1 cellular context compared by ENCODE assay signal in the genomic region with DNA sequence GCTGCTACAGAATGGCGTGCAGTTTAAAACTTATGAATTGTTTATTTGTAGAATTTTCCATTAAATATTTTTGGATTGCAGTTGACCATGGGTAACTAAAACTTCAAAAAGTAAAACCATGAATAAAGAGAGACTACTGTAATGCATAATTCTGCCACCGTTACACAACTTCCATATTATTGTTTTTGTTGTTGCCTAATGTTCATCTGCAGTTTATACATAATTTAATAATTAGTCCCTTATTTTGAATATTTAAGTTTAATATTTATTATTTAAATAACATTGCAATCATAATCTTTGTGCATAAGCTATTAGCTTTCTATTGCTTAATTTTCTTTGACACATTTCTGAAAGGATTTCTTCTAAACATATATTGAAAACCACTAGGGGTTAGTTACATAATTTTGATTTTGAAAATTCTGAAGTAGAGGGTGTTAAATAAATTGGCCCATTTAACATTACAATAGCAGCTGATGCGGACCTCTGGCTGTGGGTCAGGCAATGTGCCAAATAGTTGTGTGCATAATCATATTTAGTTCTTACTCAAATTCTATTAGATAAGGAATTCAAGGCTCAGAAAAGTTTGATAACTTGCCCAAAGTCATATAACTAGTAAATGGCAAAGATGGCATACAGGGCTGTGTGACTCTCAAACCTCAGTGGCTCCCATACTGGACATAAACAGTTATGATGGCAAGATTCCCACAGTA.
TF ChIP-seq lines count a peak whose summit lies in the region.

No MANE protein-coding gene starts in this region.

TF ChIP-seq in K562, 482 proteins besides CTCF, POLR2A, EP300 and RAD21 (continued from another document and continues in another):
- TF ChIP-seq, protein P1, sequence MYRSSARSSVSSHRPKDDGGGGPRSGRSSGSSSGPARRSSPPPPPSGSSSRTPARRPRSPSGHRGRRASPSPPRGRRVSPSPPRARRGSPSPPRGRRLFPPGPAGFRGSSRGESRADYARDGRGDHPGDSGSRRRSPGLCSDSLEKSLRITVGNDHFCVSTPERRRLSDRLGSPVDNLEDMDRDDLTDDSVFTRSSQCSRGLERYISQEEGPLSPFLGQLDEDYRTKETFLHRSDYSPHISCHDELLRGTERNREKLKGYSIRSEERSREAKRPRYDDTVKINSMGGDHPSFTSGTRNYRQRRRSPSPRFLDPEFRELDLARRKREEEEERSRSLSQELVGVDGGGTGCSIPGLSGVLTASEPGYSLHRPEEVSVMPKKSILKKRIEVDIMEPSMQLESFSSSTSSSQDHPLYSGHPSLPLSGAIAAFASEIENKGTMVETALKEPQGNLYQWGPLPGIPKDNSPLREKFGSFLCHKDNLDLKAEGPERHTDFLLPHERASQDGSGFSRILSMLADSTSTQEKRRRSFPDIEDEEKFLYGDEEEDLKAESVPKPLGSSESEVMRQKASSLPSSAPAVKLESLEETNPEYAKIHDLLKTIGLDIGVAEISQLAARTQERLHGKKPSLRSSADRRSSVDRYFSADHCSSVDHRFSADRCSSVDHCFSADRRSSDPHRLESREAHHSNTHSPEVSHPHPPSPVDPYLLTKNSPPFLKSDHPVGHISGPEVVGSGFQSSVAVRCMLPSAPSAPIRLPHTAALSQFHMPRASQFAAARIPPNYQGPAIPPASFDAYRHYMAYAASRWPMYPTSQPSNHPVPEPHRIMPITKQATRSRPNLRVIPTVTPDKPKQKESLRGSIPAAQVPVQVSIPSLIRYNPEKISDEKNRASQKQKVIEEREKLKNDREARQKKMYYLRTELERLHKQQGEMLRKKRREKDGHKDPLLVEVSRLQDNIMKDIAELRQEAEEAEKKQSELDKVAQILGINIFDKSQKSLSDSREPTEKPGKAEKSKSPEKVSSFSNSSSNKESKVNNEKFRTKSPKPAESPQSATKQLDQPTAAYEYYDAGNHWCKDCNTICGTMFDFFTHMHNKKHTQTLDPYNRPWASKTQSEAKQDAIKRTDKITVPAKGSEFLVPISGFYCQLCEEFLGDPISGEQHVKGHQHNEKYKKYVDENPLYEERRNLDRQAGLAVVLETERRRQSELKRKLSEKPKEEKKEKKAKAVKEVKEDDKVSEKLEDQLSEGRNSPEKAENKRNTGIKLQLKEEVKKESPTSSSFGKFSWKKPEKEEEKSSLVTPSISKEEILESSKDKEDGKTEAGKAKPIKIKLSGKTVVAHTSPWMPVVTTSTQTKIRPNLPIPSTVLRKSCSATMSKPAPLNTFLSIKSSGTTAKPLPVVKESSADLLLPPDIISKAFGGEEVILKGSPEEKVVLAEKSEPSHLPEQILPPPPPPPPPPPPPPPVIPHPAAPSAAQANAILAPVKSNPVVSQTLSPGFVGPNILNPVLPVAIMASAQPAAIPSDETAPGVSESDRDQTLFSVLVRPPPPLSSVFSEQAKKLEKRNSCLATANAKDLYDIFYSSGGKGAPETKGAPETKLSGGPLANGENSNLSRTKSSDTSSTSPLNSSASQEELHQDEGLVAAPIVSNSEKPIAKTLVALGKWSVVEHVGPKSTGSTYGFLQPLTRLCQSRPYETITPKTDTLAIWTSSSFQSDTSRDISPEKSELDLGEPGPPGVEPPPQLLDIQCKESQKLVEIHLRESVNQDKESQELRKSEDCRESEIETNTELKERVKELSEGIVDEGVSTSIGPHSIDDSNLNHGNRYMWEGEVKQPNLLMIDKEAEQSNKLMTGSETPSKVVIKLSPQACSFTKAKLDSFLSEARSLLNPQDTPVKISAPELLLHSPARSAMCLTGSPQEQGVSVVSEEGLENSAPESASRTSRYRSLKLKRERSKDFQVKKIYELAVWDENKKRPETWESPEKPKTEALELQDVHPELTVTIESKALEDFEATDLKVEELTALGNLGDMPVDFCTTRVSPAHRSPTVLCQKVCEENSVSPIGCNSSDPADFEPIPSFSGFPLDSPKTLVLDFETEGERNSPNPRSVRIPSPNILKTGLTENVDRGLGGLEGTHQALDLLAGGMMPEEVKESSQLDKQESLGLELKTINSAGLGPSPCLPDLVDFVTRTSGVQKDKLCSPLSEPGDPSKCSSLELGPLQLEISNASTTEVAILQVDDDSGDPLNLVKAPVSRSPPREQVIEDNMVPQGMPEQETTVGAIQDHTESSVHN (IDR thresholded peaks at IDR 0.05; ENCODE audit: borderline replicate concordance in 1 of 2, low read depth in 1 of 2) = peak in 1 of 2 experiments; percentile 26; a peak in 1 of 4 replicates
- TF ChIP-seq EP400 (IDR thresholded peaks at IDR 0.05) (peak; percentile 72), CEBPB (tag; IDR thresholded peaks at IDR 0.05) (peak; percentile 71), RAD51 (IDR thresholded peaks at IDR 0.05; ENCODE audit: borderline replicate concordance, low read depth) (0 out of 2 replicates have a peak, but pooled peaks have one; percentile 6), KAT7 (CRISPR knock-in tag; IDR thresholded peaks at IDR 0.05; ENCODE audit: borderline replicate concordance) (0 out of 2 replicates have a peak, but pooled peaks have one; percentile 53), CC2D1A (IDR thresholded peaks at IDR 0.05) (no peak), GABPB1 (CRISPR knock-in tag; IDR thresholded peaks at IDR 0.05) (peak; percentile 9; the same call in 1 of the 2 replicates), FOSL1 (tag; conservative IDR thresholded peaks at IDR 0.05) (peak; percentile 78), POLR2H (tag; IDR thresholded peaks at IDR 0.05; ENCODE audit: low read depth) (peak; percentile 62), NR2C1 (IDR thresholded peaks at IDR 0.05) (no peak), NR2C1 (tag; IDR thresholded peaks at IDR 0.05) (0 out of 2 replicates have a peak, but pooled peaks have one; percentile 10), TEAD1 (CRISPR knock-in tag; IDR thresholded peaks at IDR 0.05) (peak in 1 of 2 experiments; percentile 31; a peak in 1 of 4 replicates), ZNF589 (CRISPR knock-in tag; IDR thresholded peaks at IDR 0.05; ENCODE audit: low read depth) (peak; percentile 81), ZNF197 (CRISPR knock-in tag; IDR thresholded peaks at IDR 0.05; ENCODE audit: low read depth) (0 out of 2 replicates have a peak, but pooled peaks have one; percentile 25), ZNF699 (CRISPR knock-in tag; IDR thresholded peaks at IDR 0.05; ENCODE audit: insufficient replicate concordance) (no peak), NFIC (IDR thresholded peaks at IDR 0.05) (peak; percentile 73)
- TF ChIP-seq, protein P2, sequence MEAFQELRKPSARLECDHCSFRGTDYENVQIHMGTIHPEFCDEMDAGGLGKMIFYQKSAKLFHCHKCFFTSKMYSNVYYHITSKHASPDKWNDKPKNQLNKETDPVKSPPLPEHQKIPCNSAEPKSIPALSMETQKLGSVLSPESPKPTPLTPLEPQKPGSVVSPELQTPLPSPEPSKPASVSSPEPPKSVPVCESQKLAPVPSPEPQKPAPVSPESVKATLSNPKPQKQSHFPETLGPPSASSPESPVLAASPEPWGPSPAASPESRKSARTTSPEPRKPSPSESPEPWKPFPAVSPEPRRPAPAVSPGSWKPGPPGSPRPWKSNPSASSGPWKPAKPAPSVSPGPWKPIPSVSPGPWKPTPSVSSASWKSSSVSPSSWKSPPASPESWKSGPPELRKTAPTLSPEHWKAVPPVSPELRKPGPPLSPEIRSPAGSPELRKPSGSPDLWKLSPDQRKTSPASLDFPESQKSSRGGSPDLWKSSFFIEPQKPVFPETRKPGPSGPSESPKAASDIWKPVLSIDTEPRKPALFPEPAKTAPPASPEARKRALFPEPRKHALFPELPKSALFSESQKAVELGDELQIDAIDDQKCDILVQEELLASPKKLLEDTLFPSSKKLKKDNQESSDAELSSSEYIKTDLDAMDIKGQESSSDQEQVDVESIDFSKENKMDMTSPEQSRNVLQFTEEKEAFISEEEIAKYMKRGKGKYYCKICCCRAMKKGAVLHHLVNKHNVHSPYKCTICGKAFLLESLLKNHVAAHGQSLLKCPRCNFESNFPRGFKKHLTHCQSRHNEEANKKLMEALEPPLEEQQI (IDR thresholded peaks at IDR 0.05) = peak; percentile 50; the same call in 1 of the 2 replicates
- TF ChIP-seq, protein P3, sequence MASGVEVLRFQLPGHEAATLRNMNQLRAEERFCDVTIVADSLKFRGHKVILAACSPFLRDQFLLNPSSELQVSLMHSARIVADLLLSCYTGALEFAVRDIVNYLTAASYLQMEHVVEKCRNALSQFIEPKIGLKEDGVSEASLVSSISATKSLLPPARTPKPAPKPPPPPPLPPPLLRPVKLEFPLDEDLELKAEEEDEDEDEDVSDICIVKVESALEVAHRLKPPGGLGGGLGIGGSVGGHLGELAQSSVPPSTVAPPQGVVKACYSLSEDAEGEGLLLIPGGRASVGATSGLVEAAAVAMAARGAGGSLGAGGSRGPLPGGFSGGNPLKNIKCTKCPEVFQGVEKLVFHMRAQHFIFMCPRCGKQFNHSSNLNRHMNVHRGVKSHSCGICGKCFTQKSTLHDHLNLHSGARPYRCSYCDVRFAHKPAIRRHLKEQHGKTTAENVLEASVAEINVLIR (CRISPR knock-in tag; IDR thresholded peaks at IDR 0.05) = no peak
- TF ChIP-seq, protein P4, sequence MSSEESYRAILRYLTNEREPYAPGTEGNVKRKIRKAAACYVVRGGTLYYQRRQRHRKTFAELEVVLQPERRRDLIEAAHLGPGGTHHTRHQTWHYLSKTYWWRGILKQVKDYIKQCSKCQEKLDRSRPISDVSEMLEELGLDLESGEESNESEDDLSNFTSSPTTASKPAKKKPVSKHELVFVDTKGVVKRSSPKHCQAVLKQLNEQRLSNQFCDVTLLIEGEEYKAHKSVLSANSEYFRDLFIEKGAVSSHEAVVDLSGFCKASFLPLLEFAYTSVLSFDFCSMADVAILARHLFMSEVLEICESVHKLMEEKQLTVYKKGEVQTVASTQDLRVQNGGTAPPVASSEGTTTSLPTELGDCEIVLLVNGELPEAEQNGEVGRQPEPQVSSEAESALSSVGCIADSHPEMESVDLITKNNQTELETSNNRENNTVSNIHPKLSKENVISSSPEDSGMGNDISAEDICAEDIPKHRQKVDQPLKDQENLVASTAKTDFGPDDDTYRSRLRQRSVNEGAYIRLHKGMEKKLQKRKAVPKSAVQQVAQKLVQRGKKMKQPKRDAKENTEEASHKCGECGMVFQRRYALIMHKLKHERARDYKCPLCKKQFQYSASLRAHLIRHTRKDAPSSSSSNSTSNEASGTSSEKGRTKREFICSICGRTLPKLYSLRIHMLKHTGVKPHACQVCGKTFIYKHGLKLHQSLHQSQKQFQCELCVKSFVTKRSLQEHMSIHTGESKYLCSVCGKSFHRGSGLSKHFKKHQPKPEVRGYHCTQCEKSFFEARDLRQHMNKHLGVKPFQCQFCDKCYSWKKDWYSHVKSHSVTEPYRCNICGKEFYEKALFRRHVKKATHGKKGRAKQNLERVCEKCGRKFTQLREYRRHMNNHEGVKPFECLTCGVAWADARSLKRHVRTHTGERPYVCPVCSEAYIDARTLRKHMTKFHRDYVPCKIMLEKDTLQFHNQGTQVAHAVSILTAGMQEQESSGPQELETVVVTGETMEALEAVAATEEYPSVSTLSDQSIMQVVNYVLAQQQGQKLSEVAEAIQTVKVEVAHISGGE (CRISPR knock-in tag; IDR thresholded peaks at IDR 0.05) = peak in 1 of 3 experiments; percentile 55; a peak in 1 of 6 replicates
- TF ChIP-seq, protein P5, sequence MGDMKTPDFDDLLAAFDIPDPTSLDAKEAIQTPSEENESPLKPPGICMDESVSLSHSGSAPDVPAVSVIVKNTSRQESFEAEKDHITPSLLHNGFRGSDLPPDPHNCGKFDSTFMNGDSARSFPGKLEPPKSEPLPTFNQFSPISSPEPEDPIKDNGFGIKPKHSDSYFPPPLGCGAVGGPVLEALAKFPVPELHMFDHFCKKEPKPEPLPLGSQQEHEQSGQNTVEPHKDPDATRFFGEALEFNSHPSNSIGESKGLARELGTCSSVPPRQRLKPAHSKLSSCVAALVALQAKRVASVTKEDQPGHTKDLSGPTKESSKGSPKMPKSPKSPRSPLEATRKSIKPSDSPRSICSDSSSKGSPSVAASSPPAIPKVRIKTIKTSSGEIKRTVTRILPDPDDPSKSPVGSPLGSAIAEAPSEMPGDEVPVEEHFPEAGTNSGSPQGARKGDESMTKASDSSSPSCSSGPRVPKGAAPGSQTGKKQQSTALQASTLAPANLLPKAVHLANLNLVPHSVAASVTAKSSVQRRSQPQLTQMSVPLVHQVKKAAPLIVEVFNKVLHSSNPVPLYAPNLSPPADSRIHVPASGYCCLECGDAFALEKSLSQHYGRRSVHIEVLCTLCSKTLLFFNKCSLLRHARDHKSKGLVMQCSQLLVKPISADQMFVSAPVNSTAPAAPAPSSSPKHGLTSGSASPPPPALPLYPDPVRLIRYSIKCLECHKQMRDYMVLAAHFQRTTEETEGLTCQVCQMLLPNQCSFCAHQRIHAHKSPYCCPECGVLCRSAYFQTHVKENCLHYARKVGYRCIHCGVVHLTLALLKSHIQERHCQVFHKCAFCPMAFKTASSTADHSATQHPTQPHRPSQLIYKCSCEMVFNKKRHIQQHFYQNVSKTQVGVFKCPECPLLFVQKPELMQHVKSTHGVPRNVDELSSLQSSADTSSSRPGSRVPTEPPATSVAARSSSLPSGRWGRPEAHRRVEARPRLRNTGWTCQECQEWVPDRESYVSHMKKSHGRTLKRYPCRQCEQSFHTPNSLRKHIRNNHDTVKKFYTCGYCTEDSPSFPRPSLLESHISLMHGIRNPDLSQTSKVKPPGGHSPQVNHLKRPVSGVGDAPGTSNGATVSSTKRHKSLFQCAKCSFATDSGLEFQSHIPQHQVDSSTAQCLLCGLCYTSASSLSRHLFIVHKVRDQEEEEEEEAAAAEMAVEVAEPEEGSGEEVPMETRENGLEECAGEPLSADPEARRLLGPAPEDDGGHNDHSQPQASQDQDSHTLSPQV (IDR thresholded peaks at IDR 0.05) = peak; percentile 58
- TF ChIP-seq, protein P6, sequence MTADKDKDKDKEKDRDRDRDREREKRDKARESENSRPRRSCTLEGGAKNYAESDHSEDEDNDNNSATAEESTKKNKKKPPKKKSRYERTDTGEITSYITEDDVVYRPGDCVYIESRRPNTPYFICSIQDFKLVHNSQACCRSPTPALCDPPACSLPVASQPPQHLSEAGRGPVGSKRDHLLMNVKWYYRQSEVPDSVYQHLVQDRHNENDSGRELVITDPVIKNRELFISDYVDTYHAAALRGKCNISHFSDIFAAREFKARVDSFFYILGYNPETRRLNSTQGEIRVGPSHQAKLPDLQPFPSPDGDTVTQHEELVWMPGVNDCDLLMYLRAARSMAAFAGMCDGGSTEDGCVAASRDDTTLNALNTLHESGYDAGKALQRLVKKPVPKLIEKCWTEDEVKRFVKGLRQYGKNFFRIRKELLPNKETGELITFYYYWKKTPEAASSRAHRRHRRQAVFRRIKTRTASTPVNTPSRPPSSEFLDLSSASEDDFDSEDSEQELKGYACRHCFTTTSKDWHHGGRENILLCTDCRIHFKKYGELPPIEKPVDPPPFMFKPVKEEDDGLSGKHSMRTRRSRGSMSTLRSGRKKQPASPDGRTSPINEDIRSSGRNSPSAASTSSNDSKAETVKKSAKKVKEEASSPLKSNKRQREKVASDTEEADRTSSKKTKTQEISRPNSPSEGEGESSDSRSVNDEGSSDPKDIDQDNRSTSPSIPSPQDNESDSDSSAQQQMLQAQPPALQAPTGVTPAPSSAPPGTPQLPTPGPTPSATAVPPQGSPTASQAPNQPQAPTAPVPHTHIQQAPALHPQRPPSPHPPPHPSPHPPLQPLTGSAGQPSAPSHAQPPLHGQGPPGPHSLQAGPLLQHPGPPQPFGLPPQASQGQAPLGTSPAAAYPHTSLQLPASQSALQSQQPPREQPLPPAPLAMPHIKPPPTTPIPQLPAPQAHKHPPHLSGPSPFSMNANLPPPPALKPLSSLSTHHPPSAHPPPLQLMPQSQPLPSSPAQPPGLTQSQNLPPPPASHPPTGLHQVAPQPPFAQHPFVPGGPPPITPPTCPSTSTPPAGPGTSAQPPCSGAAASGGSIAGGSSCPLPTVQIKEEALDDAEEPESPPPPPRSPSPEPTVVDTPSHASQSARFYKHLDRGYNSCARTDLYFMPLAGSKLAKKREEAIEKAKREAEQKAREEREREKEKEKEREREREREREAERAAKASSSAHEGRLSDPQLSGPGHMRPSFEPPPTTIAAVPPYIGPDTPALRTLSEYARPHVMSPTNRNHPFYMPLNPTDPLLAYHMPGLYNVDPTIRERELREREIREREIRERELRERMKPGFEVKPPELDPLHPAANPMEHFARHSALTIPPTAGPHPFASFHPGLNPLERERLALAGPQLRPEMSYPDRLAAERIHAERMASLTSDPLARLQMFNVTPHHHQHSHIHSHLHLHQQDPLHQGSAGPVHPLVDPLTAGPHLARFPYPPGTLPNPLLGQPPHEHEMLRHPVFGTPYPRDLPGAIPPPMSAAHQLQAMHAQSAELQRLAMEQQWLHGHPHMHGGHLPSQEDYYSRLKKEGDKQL (CRISPR knock-in tag; IDR thresholded peaks at IDR 0.05; ENCODE audit: borderline replicate concordance) = no peak
